In genomic region chr1:167418397-167418796, GRCh38 we compare ENCODE assay signal across 16 cellular contexts.
DNase-seq lines count a peak whose midpoint lies in the region; ATAC-seq, FAIRE-seq and TF ChIP-seq lines count a peak whose summit lies in the region.
"Had no signal": no experiment of that assay in that cellular context is flagged by ENCODE, and none has a peak within 500 bp of the region (broad histone marks: within the 10 kb centered on the region; RNA-seq: fewer than 3 reads in every experiment).

No MANE protein-coding gene starts in this region.

- no peak for FAIRE-seq in GM12878 (lab: Jason Lieb, UNC)

- H3K9ac ChIP-seq in GM12878 (ENCODE audit: control insufficient read depth, insufficient read depth, low read length) = no peak overlapping the region
- H3K9ac ChIP-seq: KMS-11 had no signal

- H4K20me1 ChIP-seq in GM12878 (ENCODE audit: control insufficient read depth, insufficient read depth) (no peaks in the 10 kb centered on the region), osteoblast (ENCODE audit: insufficient read depth, low read length) (no peaks in the 10 kb centered on the region)

- no peaks in the 10 kb centered on the region for H3K4me1 ChIP-seq in GM12878 (ENCODE audit: control insufficient read depth, insufficient read depth, low read length)
- no peaks in the 10 kb centered on the region for H3K4me1 ChIP-seq in osteoblast (ENCODE audit: insufficient read depth, low read length)
- H3K4me1 ChIP-seq: Caco-2, SJSA1 had no signal

- no peak overlapping the region for H3K4me2 ChIP-seq in GM12878 (ENCODE audit: control insufficient read depth, insufficient read depth)
- H3K4me2 ChIP-seq in osteoblast (ENCODE audit: insufficient read depth, low read length) = no peak overlapping the region
- H3K4me2 ChIP-seq: KMS-11 had no signal

- TF ChIP-seq EP300 in GM12878 (IDR thresholded peaks at IDR 0.05; ENCODE audit: borderline replicate concordance in 1 of 2, control insufficient read depth in 1 of 2, low read depth in 2 of 2, low read length in 2 of 2) = no peak

- ATAC-seq in GM12878 = no peak

- H3K27ac ChIP-seq in GM12878 (ENCODE audit: control insufficient read depth, insufficient read depth) (no peak overlapping the region), osteoblast (ENCODE audit: low read depth, low read length) (no peak overlapping the region)
- H3K27ac ChIP-seq: KMS-11, SJSA1 had no signal

- H3K4me3 Mint-ChIP-seq in activated naive CD4-positive, alpha-beta T cell treated with anti-CD3 and anti-CD28 coated beads, Interleukin-2, amount 50 U/mL, for 24 hours = no peak overlapping the region
- H3K4me3 Mint-ChIP-seq: CD4-positive, CD25-positive, alpha-beta regulatory T cell; H9 had no signal

- BruUV-seq in GM12878 (replicated peaks; lab: Mats Ljungman, UMichigan) = TSS peak; percentile 9

- H3K27me3 ChIP-seq in GM12878 (replicated peaks in 1 of 2; ENCODE audit: control insufficient read depth in 2 of 2, insufficient read depth in 2 of 2, low read length in 1 of 2) (no peaks in the 10 kb centered on the region), osteoblast (ENCODE audit: insufficient read depth, low read length) (no peaks in the 10 kb centered on the region)
- H3K27me3 ChIP-seq: SJSA1 had no signal

- peaks cover 2% of the 10 kb centered on the region for H3K36me3 Mint-ChIP-seq in activated naive CD4-positive, alpha-beta T cell treated with anti-CD3 and anti-CD28 coated beads, Interleukin-2, amount 50 U/mL, for 24 hours

- RAD21 ChIA-PET in GM12878 (lab: Charles Lee; ENCODE audit: unreplicated experiment) = interaction anchor here (1.1 to 1.4 kb wide), 2 partner anchors 149 to 154 kb away, joined by 3 to 5 read pairs; no protein-coding TSS in a partner anchor

- no peak for DNase-seq in activated naive CD4-positive, alpha-beta T cell (lab: John Stamatoyannopoulos, UW)
- DNase-seq in NAMALWA (ENCODE audit: low spot score) (peak; percentile 45), GM12878 (ENCODE audit: low read depth, low spot score) (no peak), cortex of kidney (lab: John Stamatoyannopoulos, UW) (no peak), NOMO-1 (lab: John Stamatoyannopoulos, UW; ENCODE audit: unreplicated experiment in 2 of 2) (no peak), osteoblast (ENCODE audit: insufficient read length, low spot score, missing footprints) (no peak)
- DNase-seq: Caco-2; CD4-positive, CD25-positive, alpha-beta regulatory T cell; H9; NCI-H1436; NCI-H2029; NK-92 treated with Interleukin-12 subunit alpha and Interleukin-12 subunit beta, amount 100 ng/mL, for 24 hours; PC-3 had no signal

- H3K27me3 Mint-ChIP-seq in activated naive CD4-positive, alpha-beta T cell treated with anti-CD3 and anti-CD28 coated beads, Interleukin-2, amount 50 U/mL, for 24 hours = no peaks in the 10 kb centered on the region
- H3K27me3 Mint-ChIP-seq: CD4-positive, CD25-positive, alpha-beta regulatory T cell had no signal

- POLR2A ChIA-PET in GM12878 (lab: Charles Lee) = no interaction called here

- peaks cover 18% of the 10 kb centered on the region for H3K4me1 Mint-ChIP-seq in activated naive CD4-positive, alpha-beta T cell treated with anti-CD3 and anti-CD28 coated beads, Interleukin-2, amount 50 U/mL, for 24 hours

- no peak for TF ChIP-seq CTCF in GM12878 (IDR thresholded peaks at IDR 0.05 in 2 of 3, conservative IDR thresholded peaks at IDR 0.05 in 1 of 3; ENCODE audit: control insufficient read depth in 2 of 3, extremely low read depth in 1 of 3, insufficient read depth in 1 of 3, low read depth in 3 of 3, low read length in 3 of 3)
- TF ChIP-seq CTCF in osteoblast (IDR thresholded peaks at IDR 0.05; ENCODE audit: extremely low read depth, low read depth, low read length) = no peak

- H3K79me2 ChIP-seq in GM12878 (ENCODE audit: control insufficient read depth, insufficient read depth, low read length) (no peaks in the 10 kb centered on the region), osteoblast (ENCODE audit: insufficient read depth, low read length) (no peaks in the 10 kb centered on the region)

- no peak for TF ChIP-seq RAD21 in GM12878 (IDR thresholded peaks at IDR 0.05; ENCODE audit: insufficient read depth, low read depth, low read length)

- peak overlapping the region; percentile 14 for H3K27ac Mint-ChIP-seq in activated naive CD4-positive, alpha-beta T cell treated with anti-CD3 and anti-CD28 coated beads, Interleukin-2, amount 50 U/mL, for 24 hours
- H3K27ac Mint-ChIP-seq: CD4-positive, CD25-positive, alpha-beta regulatory T cell; H9 had no signal

- H3K9me3 ChIP-seq in GM12878 (replicated peaks; ENCODE audit: control insufficient read depth, insufficient read depth, low read length) (no peaks in the 10 kb centered on the region), osteoblast (ENCODE audit: low read depth, low read length) (no peaks in the 10 kb centered on the region)
- H3K9me3 ChIP-seq: Caco-2, SJSA1 had no signal

- CTCF ChIA-PET in GM12878 (lab: Yijun Ruan, JAX) = interaction anchor here (0.6 to 1.8 kb wide), 9 partner anchors 9 to 382 kb away, joined by 3 to 5 read pairs (median 3); partner anchors contain the start of gene POU2F1

- intact Hi-C loops in GM12878 (cut with micrococcal nuclease; ENCODE audit: unreplicated experiment) = no loop called here

- no peak for TF ChIP-seq POLR2A in GM12878 (IDR thresholded peaks at IDR 0.05; ENCODE audit: low read depth, low read length)

- H3K9me3 Mint-ChIP-seq in activated naive CD4-positive, alpha-beta T cell treated with anti-CD3 and anti-CD28 coated beads, Interleukin-2, amount 50 U/mL, for 24 hours = no peaks in the 10 kb centered on the region
- H3K9me3 Mint-ChIP-seq: CD4-positive, CD25-positive, alpha-beta regulatory T cell; H9 had no signal

- H3K36me3 ChIP-seq in GM12878 (ENCODE audit: control insufficient read depth in 2 of 2, insufficient read depth in 2 of 2, low read length in 1 of 2) = peaks cover 2 to 5% of the 10 kb centered on the region in 2 experiments; a peak in 2 of 4 replicates
- H3K36me3 ChIP-seq in osteoblast (ENCODE audit: insufficient read depth, low read length) = peaks cover 2% of the 10 kb centered on the region
- H3K36me3 ChIP-seq: SJSA1 had no signal

- in situ Hi-C loops in GM12878 (cut with MboI) = no loop called here

- H3K4me3 ChIP-seq in GM12878 = no peak overlapping the region
- no peak overlapping the region for H3K4me3 ChIP-seq in osteoblast (ENCODE audit: insufficient read depth, low read length)
- H3K4me3 ChIP-seq: SJSA1 had no signal

- H2AFZ ChIP-seq in GM12878 (ENCODE audit: control insufficient read depth, low read depth, low read length) (no peak overlapping the region), osteoblast (ENCODE audit: low read length) (no peak overlapping the region)

- SMC1A ChIA-PET in GM12878 (lab: Charles Lee; ENCODE audit: uncharacterized antibody, unreplicated experiment) = interaction anchor here (0.6 to 1.6 kb wide), 5 partner anchors 17 to 262 kb away, joined by 3 to 5 read pairs (median 3); no protein-coding TSS in a partner anchor

TF ChIP-seq in GM12878, 131 proteins besides CTCF, POLR2A, EP300 and RAD21:
- peak; percentile 41 for TF ChIP-seq MEF2B (IDR thresholded peaks at IDR 0.05; ENCODE audit: partially characterized antibody, poor library complexity, severe bottlenecking)
- TF ChIP-seq YBX1 (IDR thresholded peaks at IDR 0.05) = no peak
- no peak for TF ChIP-seq MEF2A (IDR thresholded peaks at IDR 0.05; ENCODE audit: insufficient read depth, low read depth, low read length)
- no peak for TF ChIP-seq ZBED1 (IDR thresholded peaks at IDR 0.05; ENCODE audit: borderline replicate concordance)
- no peak for TF ChIP-seq SPI1 (IDR thresholded peaks at IDR 0.05; ENCODE audit: borderline replicate concordance, insufficient read depth, low read depth, low read length)
TF ChIP-seq in GM12878: peak in this region for 1.
